14 cellular contexts compared by ENCODE assay signal in genomic region chr20:58900292-58900931, GRCh38. TPM values are rescaled to one million over a fixed set of nuclear protein-coding genes. Genes with fewer than 3 reads are reported as not detected.
DNase-seq lines count a peak whose midpoint lies in the region; ATAC-seq, FAIRE-seq and TF ChIP-seq lines count a peak whose summit lies in the region.
"Had no signal": no experiment of that assay in that cellular context is flagged by ENCODE, and none has a peak within 500 bp of the region (broad histone marks: within the 10 kb centered on the region; RNA-seq: fewer than 3 reads in every experiment).

No MANE protein-coding gene starts in this region.

- H3K27ac ChIP-seq in psoas muscle (peak overlapping the region; percentile 25), left lung (no peak overlapping the region)

- H3K4me1 Mint-ChIP-seq in activated naive CD4-positive, alpha-beta T cell treated with anti-CD3 and anti-CD28 coated beads, Interleukin-2, amount 50 U/mL, for 24 hours, result peaks cover 76% of the 10 kb centered on the region

- no peak for FAIRE-seq in GM19239 (lab: Jason Lieb, UNC)
- FAIRE-seq: K562 had no signal

- no peak for ATAC-seq in activated naive CD4-positive, alpha-beta T cell treated with anti-CD3 and anti-CD28 coated beads, Interleukin-2, amount 50 U/mL, for 72 hours
- ATAC-seq in psoas muscle (no peak), left lung (no peak)
- ATAC-seq: K562 had no signal

- no peak for DNase-seq in activated naive CD4-positive, alpha-beta T cell treated with anti-CD3 and anti-CD28 coated beads, Interleukin-2, amount 50 U/mL, for 72 hours (ENCODE audit: low spot score in 2 of 2)
- DNase-seq in NCI-H82 (lab: John Stamatoyannopoulos, UW), result peak; percentile 98
- DNase-seq in fibroblast of gingiva (ENCODE audit: low read depth), result peak; percentile 17
- no peak for DNase-seq in psoas muscle
- no peak for DNase-seq in GM19239 (ENCODE audit: insufficient read length, low spot score)
- DNase-seq in left lung, result no peak
- no peak for DNase-seq in posterior vena cava (ENCODE audit: low spot score)
- DNase-seq: activated CD4-positive, alpha-beta T cell treated with anti-CD3 and anti-CD28 coated beads for 48 hours; dermis blood vessel endothelial cell; DMS53; mammary epithelial cell; spleen had no signal

- H3K36me3 Mint-ChIP-seq in activated naive CD4-positive, alpha-beta T cell treated with anti-CD3 and anti-CD28 coated beads, Interleukin-2, amount 50 U/mL, for 24 hours, result peaks cover 24% of the 10 kb centered on the region
- H3K36me3 Mint-ChIP-seq in activated naive CD4-positive, alpha-beta T cell treated with anti-CD3 and anti-CD28 coated beads, Interleukin-2, amount 50 U/mL, for 72 hours, result peaks cover 6 to 55% of the 10 kb centered on the region in 2 donors

- H3K27me3 ChIP-seq in psoas muscle (ENCODE audit: insufficient read depth in 3 of 3, low read length in 2 of 3) (no peaks in the 10 kb centered on the region), left lung (no peaks in the 10 kb centered on the region)
- H3K27me3 ChIP-seq: spleen had no signal

- no peaks in the 10 kb centered on the region for H3K9me3 ChIP-seq in psoas muscle
- no peaks in the 10 kb centered on the region for H3K9me3 ChIP-seq in left lung
- H3K9me3 ChIP-seq: spleen had no signal

- peaks cover 0 to 64% of the 10 kb centered on the region in 2 donors for H3K36me3 ChIP-seq in psoas muscle (ENCODE audit: insufficient read depth in 1 of 2, low read depth in 1 of 2)
- H3K36me3 ChIP-seq in left lung, result peaks cover 0 to 53% of the 10 kb centered on the region in 2 donors

- intact Hi-C loops in psoas muscle (cut with DNase I), result no loop called here
- intact Hi-C loops in left lung (cut with DNase I), result no loop called here
- intact Hi-C loops in posterior vena cava (cut with DNase I), result no loop called here

- no peaks in the 10 kb centered on the region for H3K27me3 Mint-ChIP-seq in activated naive CD4-positive, alpha-beta T cell treated with anti-CD3 and anti-CD28 coated beads, Interleukin-2, amount 50 U/mL, for 24 hours

- H3K4me3 ChIP-seq in psoas muscle (no peak overlapping the region), left lung (no peak overlapping the region)
- H3K4me3 ChIP-seq: K562, spleen had no signal

- H3K4me3 Mint-ChIP-seq in activated naive CD4-positive, alpha-beta T cell treated with anti-CD3 and anti-CD28 coated beads, Interleukin-2, amount 50 U/mL, for 24 hours, result no peak overlapping the region

- H3K4me1 ChIP-seq in psoas muscle, result peaks cover 76% of the 10 kb centered on the region
- peaks cover 11 to 51% of the 10 kb centered on the region in 2 donors for H3K4me1 ChIP-seq in left lung

- peak overlapping the region; percentile 3 for H3K27ac Mint-ChIP-seq in activated naive CD4-positive, alpha-beta T cell treated with anti-CD3 and anti-CD28 coated beads, Interleukin-2, amount 50 U/mL, for 24 hours
- H3K27ac Mint-ChIP-seq in activated naive CD4-positive, alpha-beta T cell treated with anti-CD3 and anti-CD28 coated beads, Interleukin-2, amount 50 U/mL, for 72 hours, result no peak overlapping the region

- TF ChIP-seq CTCF in psoas muscle (IDR thresholded peaks at IDR 0.05) (no peak), left lung (IDR thresholded peaks at IDR 0.05) (no peak)

- WGBS in psoas muscle, 3 donors, result 48 to 64% (median 49%) methylated on average over 11 of the region's 11 CpGs

- no peaks in the 10 kb centered on the region for H3K9me3 Mint-ChIP-seq in activated naive CD4-positive, alpha-beta T cell treated with anti-CD3 and anti-CD28 coated beads, Interleukin-2, amount 50 U/mL, for 24 hours
- H3K9me3 Mint-ChIP-seq in activated naive CD4-positive, alpha-beta T cell treated with anti-CD3 and anti-CD28 coated beads, Interleukin-2, amount 50 U/mL, for 72 hours, result no peaks in the 10 kb centered on the region

RNA-seq across cellular contexts. Expression of gene GNAS, which starts 47.9 kb away (rescaled TPM):
- total RNA-seq in activated naive CD4-positive, alpha-beta T cell treated with anti-CD3 and anti-CD28 coated beads, Interleukin-2, amount 50 U/mL, for 72 hours, result 100 to 1,000 TPM; 624 to 863 TPM
- total RNA-seq in psoas muscle, result 1,000 to 10,000 TPM; 1,018 to 1,905 (median 1,319) TPM
- polyA plus RNA-seq in psoas muscle, result 1,000 to 10,000 TPM in 2 of 3 donors, 100 to 1,000 TPM in 1; 700 to 1,469 (median 1,394) TPM
- 1,000 to 10,000 TPM in 1 of 2 donors, 100 to 1,000 TPM in 1; 723 to 1,158 TPM for total RNA-seq in left lung
- total RNA-seq in posterior vena cava, result 100 to 1,000 TPM; 651 to 700 TPM

RNA-seq across cellular contexts. Expression of gene GNAS-AS1, which starts 49.7 kb away (rescaled TPM):
- total RNA-seq in activated naive CD4-positive, alpha-beta T cell treated with anti-CD3 and anti-CD28 coated beads, Interleukin-2, amount 50 U/mL, for 72 hours, result 1 to 10 TPM; 3.0 to 3.4 TPM
- 1 to 10 TPM in 1 of 4 donors, under 1 TPM in 2, not detected in 1; 0.26 to 1.0 (median 0.65) TPM for total RNA-seq in psoas muscle
- under 1 TPM; 0.03 to 0.53 (median 0.13) TPM for polyA plus RNA-seq in psoas muscle
- 1 to 10 TPM; 1.5 TPM for total RNA-seq in left lung
- total RNA-seq in posterior vena cava, result not detected
- total RNA-seq: dermis blood vessel endothelial cell had no signal

Comparison
In these comparisons a context has a peak if more than half of its experiments do, and no peak if none do; other contexts are left out.
1. DNase-seq: peak in NCI-H82 (single experiment) and fibroblast of gingiva (single experiment); none in activated naive CD4-positive, alpha-beta T cell treated with anti-CD3 and anti-CD28 coated beads, Interleukin-2, amount 50 U/mL, for 72 hours (0 of 2), psoas muscle (0 of 2), GM19239 (single experiment), left lung (0 of 2) and posterior vena cava (single experiment).